1 cellular context compared by ENCODE assay signal in the genomic region with DNA sequence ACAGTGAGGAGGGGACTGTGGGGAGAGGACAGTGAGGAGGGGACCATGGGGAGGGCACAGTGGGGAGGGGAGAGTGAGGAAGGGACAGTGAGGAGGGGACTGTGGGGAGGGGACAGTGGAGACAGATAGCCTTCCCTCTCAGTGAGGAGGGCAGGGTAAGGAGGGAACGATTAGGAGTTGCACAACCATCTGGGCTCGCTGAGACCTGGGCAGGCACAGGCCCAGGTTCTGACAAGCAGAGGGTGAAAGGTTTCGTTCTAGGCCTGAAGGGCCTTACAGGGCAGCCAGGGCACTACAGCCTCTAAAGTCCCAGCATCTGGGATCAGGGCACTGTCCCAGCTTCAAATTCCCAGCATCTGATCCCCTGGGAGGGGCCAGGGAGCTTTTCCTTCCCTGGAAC.
TF ChIP-seq lines count a peak whose summit lies in the region.

No MANE protein-coding gene starts in this region.

TF ChIP-seq in HepG2, 621 proteins besides CTCF, POLR2A, EP300 and RAD21:
- TF ChIP-seq CEBPG (CRISPR knock-in tag; IDR thresholded peaks at IDR 0.05), result 0 out of 2 replicates have a peak, but pooled peaks have one; percentile 27
